8 cellular contexts compared by ENCODE assay signal in genomic region chr12:89461649-89462612, GRCh38.
DNase-seq lines count a peak whose midpoint lies in the region; ATAC-seq and TF ChIP-seq lines count a peak whose summit lies in the region.

No MANE protein-coding gene starts in this region.

- H3K27me3 ChIP-seq in HCT116 (ENCODE audit: insufficient read depth, low read length), result no peaks in the 10 kb centered on the region
- H3K27me3 ChIP-seq in upper lobe of right lung, result no peaks in the 10 kb centered on the region

- CTCF ChIA-PET in HCT116 (lab: Charles Lee), result interaction anchor here (0.7 to 5.5 kb wide), 2 partner anchors 444 to 469 kb away, joined by 3 to 47 read pairs; no protein-coding TSS in a partner anchor

- peak overlapping the region; percentile 45 to 88 for H3K4me3 Mint-ChIP-seq in activated T-cell treated with anti-CD3 and anti-CD28 coated beads, Interleukin-2, amount 50 U/mL, for 72 hours

- peak; percentile 89 to 93 for ATAC-seq in activated T-cell treated with anti-CD3 and anti-CD28 coated beads, Interleukin-2, amount 50 U/mL, for 72 hours (replicated peaks in 1 of 2)
- ATAC-seq in HCT116, result peak; percentile 87
- ATAC-seq in upper lobe of right lung, result peak; percentile 95

- H3K9me3 ChIP-seq in HCT116 (ENCODE audit: control insufficient read depth in 1 of 2, insufficient read depth in 1 of 2, low read depth in 1 of 2, low read length in 2 of 2) (no peaks in the 10 kb centered on the region), upper lobe of right lung (no peaks in the 10 kb centered on the region)

- RAD21 ChIA-PET in HCT116 (lab: Charles Lee; ENCODE audit: low non-redundant PET in 1 of 2, low total read pairs in 2 of 2, uncharacterized antibody in 2 of 2, unreplicated experiment in 2 of 2), result interaction anchor here in 1 of 2 experiments (1.3 kb wide), 1 partner anchor 442 kb away, joined by 3 read pairs; no protein-coding TSS in a partner anchor

- H3K9ac ChIP-seq in HCT116 (ENCODE audit: low read length), result no peak overlapping the region

- H3K9me3 Mint-ChIP-seq in activated T-cell treated with anti-CD3 and anti-CD28 coated beads, Interleukin-2, amount 50 U/mL, for 72 hours, result no peaks in the 10 kb centered on the region

- H3K4me1 Mint-ChIP-seq in activated T-cell treated with anti-CD3 and anti-CD28 coated beads, Interleukin-2, amount 50 U/mL, for 72 hours (ENCODE audit: low read depth), result peaks cover 30% of the 10 kb centered on the region

- peaks cover 1 to 6% of the 10 kb centered on the region in 2 donors for H3K36me3 Mint-ChIP-seq in activated T-cell treated with anti-CD3 and anti-CD28 coated beads, Interleukin-2, amount 50 U/mL, for 72 hours (ENCODE audit: insufficient read depth in 2 of 2)

- H3K9me2 ChIP-seq in HCT116 (ENCODE audit: insufficient read depth), result no peaks in the 10 kb centered on the region

- TF ChIP-seq RAD21 in HCT116 (IDR thresholded peaks at IDR 0.05; ENCODE audit: low read depth), result peak; percentile 91

- H3K27ac Mint-ChIP-seq in activated T-cell treated with anti-CD3 and anti-CD28 coated beads, Interleukin-2, amount 50 U/mL, for 72 hours, result peak overlapping the region; percentile 92

- H3K79me2 ChIP-seq in HCT116 (ENCODE audit: insufficient read depth, low read length), result no peaks in the 10 kb centered on the region

- H3K4me3 ChIP-seq in HCT116 (replicated peaks in 1 of 2; ENCODE audit: low read depth in 1 of 2, low read length in 2 of 2), result no peak overlapping the region
- H3K4me3 ChIP-seq in coronary artery, result peak overlapping the region; percentile 51
- peak overlapping the region; percentile 11 for H3K4me3 ChIP-seq in upper lobe of right lung

- H3K4me2 ChIP-seq in HCT116 (ENCODE audit: low read length), result peak overlapping the region; percentile 40

- BruUV-seq in HCT116 (replicated peaks; lab: Mats Ljungman, UMichigan), result no TSS peak

- intact Hi-C loops in HCT116 (cut with micrococcal nuclease), result loop anchor here (1.0 to 5.0 kb wide), 4 partner anchors 110 to 1350 kb away; partner anchors contain the start of gene DUSP6
- intact Hi-C loops in upper lobe of right lung (cut with DNase I), result loop anchor here (5.0 kb wide), 1 partner anchor 410 kb away; no protein-coding TSS in a partner anchor

- H3K36me3 ChIP-seq in HCT116 (ENCODE audit: control insufficient read depth in 1 of 2, insufficient read depth in 2 of 2, low read length in 2 of 2) (no peaks in the 10 kb centered on the region), upper lobe of right lung (no peaks in the 10 kb centered on the region)

- H3K27ac ChIP-seq in HCT116 (ENCODE audit: low read depth, low read length), result no peak overlapping the region
- H3K27ac ChIP-seq in coronary artery, result peak overlapping the region; percentile 28 to 70
- peak overlapping the region; percentile 61 for H3K27ac ChIP-seq in upper lobe of right lung

- no peak for DNase-seq in activated T-cell treated with anti-CD3 and anti-CD28 coated beads, Interleukin-2, amount 50 U/mL, for 72 hours
- no peak for DNase-seq in activated T-cell treated with anti-CD3 and anti-CD28 coated beads, Interleukin-2, amount 50 U/mL, for 48 hours
- DNase-seq in HCT116 (ENCODE audit: low read depth, low spot score), result peak; percentile 57
- peak; percentile 80 for DNase-seq in LoVo (ENCODE audit: low spot score)
- DNase-seq in RPMI8226, result peak; percentile 66
- no peak for DNase-seq in coronary artery (ENCODE audit: low spot score)
- peak; percentile 72 to 91 for DNase-seq in lung microvascular endothelial cell (ENCODE audit: low read depth in 2 of 2)
- DNase-seq in upper lobe of right lung, result no peak

- TF ChIP-seq CTCF in HCT116 (IDR thresholded peaks at IDR 0.05 in 2 of 3, conservative IDR thresholded peaks at IDR 0.05 in 1 of 3; ENCODE audit: borderline replicate concordance in 1 of 3, insufficient read depth in 1 of 3, low read depth in 2 of 3, low read length in 2 of 3) (peak; percentile 25 to 77 (median 66); a peak in 5 of 6 replicates), coronary artery (IDR thresholded peaks at IDR 0.05) (peak; percentile 42), upper lobe of right lung (IDR thresholded peaks at IDR 0.05) (peak; percentile 62)

- no peaks in the 10 kb centered on the region for H4K20me1 ChIP-seq in HCT116 (ENCODE audit: insufficient read depth)

- POLR2A ChIA-PET in HCT116 (lab: Charles Lee), result interaction anchor here (0.6 to 2.6 kb wide), 3 partner anchors 110 to 541 kb away, joined by 3 to 12 read pairs (median 5); partner anchors contain the start of gene DUSP6

- H3K4me1 ChIP-seq in HCT116 (ENCODE audit: control insufficient read depth in 1 of 2, insufficient read depth in 2 of 2, low read length in 2 of 2) (peaks cover 0 to 3% of the 10 kb centered on the region in 2 experiments; a peak in 1 of 4 replicates), upper lobe of right lung (peaks cover 6% of the 10 kb centered on the region)

- TF ChIP-seq POLR2A in HCT116 (IDR thresholded peaks at IDR 0.05; ENCODE audit: borderline replicate concordance, extremely low read depth, insufficient read depth, insufficient read length), result no peak

- H2AFZ ChIP-seq in HCT116 (ENCODE audit: low read depth, low read length, poor library complexity, severe bottlenecking), result no peak overlapping the region

- no peaks in the 10 kb centered on the region for H3K27me3 Mint-ChIP-seq in activated T-cell treated with anti-CD3 and anti-CD28 coated beads, Interleukin-2, amount 50 U/mL, for 72 hours (ENCODE audit: low read depth)

TF ChIP-seq in HCT116, 20 proteins besides CTCF, POLR2A, EP300 and RAD21:
- TF ChIP-seq ZBTB33 (IDR thresholded peaks at IDR 0.05; ENCODE audit: extremely low read depth, insufficient replicate concordance, low read length) (no peak), ZNF274 (IDR thresholded peaks at IDR 0.05; ENCODE audit: low read depth, low read length) (no peak), ZFX (IDR thresholded peaks at IDR 0.05) (no peak), ATF3 (IDR thresholded peaks at IDR 0.05) (no peak), EGR1 (IDR thresholded peaks at IDR 0.05; ENCODE audit: low read depth) (no peak), SIN3A (IDR thresholded peaks at IDR 0.05; ENCODE audit: low read depth) (no peak), ELF1 (IDR thresholded peaks at IDR 0.05; ENCODE audit: borderline replicate concordance, low read depth) (no peak), JUND (IDR thresholded peaks at IDR 0.05) (no peak), FOSL1 (IDR thresholded peaks at IDR 0.05; ENCODE audit: low read depth) (no peak), YY1 (IDR thresholded peaks at IDR 0.05; ENCODE audit: extremely low read depth, insufficient replicate concordance, low read depth, low read length) (no peak), SP1 (IDR thresholded peaks at IDR 0.05; ENCODE audit: low read depth) (no peak)

Comparison
In these comparisons a context has a peak if more than half of its experiments do, and no peak if none do; other contexts are left out.
1. DNase-seq: peak in HCT116 (single experiment), LoVo (single experiment), RPMI8226 (single experiment) and lung microvascular endothelial cell (2 of 2); none in activated T-cell treated with anti-CD3 and anti-CD28 coated beads, Interleukin-2, amount 50 U/mL, for 72 hours (0 of 2), activated T-cell treated with anti-CD3 and anti-CD28 coated beads, Interleukin-2, amount 50 U/mL, for 48 hours (0 of 2), coronary artery (single experiment) and upper lobe of right lung (single experiment).
2. H3K4me3 ChIP-seq: peak in coronary artery (single experiment) and upper lobe of right lung (single experiment); none in HCT116 (0 of 2).
3. Peak in every context shown above with its lines, with median percentiles within 50 percentile points of each other: ATAC-seq and CTCF ChIP-seq.